21 cellular contexts compared by ENCODE assay signal in genomic region chr6:12084681-12085080, GRCh38.
DNase-seq lines count a peak whose midpoint lies in the region; ATAC-seq, FAIRE-seq and TF ChIP-seq lines count a peak whose summit lies in the region.
"Had no signal": no experiment of that assay in that cellular context is flagged by ENCODE, and none has a peak within 500 bp of the region (broad histone marks: within the 10 kb centered on the region; RNA-seq: fewer than 3 reads in every experiment).

No MANE protein-coding gene starts in this region.

- H3K27ac Mint-ChIP-seq in activated CD4-positive, alpha-beta T cell treated with anti-CD3 and anti-CD28 coated beads, Interleukin-2, amount 10 ng/mL, durations not matched to agents 24 days and 14 days: peak overlapping the region; percentile 30
- no peak overlapping the region for H3K27ac Mint-ChIP-seq in neural progenitor cell
- no peak overlapping the region for H3K27ac Mint-ChIP-seq in activated CD8-positive, alpha-beta T cell treated with anti-CD3 and anti-CD28 coated beads, Interleukin-2, amount 10 ng/mL, durations not matched to agents 7 days and 5 days

- H3K36me3 ChIP-seq in endocrine pancreas (ENCODE audit: control insufficient read depth, insufficient read depth, low read length) (no peaks in the 10 kb centered on the region), neural progenitor cell (peaks cover 4% of the 10 kb centered on the region)
- H3K36me3 ChIP-seq: SJCRH30 had no signal

- H3K27ac ChIP-seq in neural progenitor cell: no peak overlapping the region
- H3K27ac ChIP-seq: KMS-11, SJCRH30 had no signal

- peaks cover 88% of the 10 kb centered on the region for H3K79me2 ChIP-seq in neural progenitor cell (ENCODE audit: low read depth)

- H3F3A ChIP-seq in neural progenitor cell (ENCODE audit: low read depth): peaks cover 10% of the 10 kb centered on the region

- H4K20me1 ChIP-seq in neural progenitor cell (ENCODE audit: low read depth): peaks cover 74% of the 10 kb centered on the region

- intact Hi-C loops in activated CD4-positive, alpha-beta T cell treated with anti-CD3 and anti-CD28 coated beads, Interleukin-2, amount 10 ng/mL, durations not matched to agents 24 days and 14 days (cut with micrococcal nuclease): no loop called here

- H3K27me3 ChIP-seq in endocrine pancreas (ENCODE audit: control insufficient read depth, insufficient read depth, low read length) (no peaks in the 10 kb centered on the region), neural progenitor cell (no peaks in the 10 kb centered on the region)
- H3K27me3 ChIP-seq: SJCRH30 had no signal

- no peak overlapping the region for H3K9ac ChIP-seq in endocrine pancreas (ENCODE audit: control insufficient read depth, insufficient read depth, low read length)
- H3K9ac ChIP-seq in neural progenitor cell: no peak overlapping the region
- H3K9ac ChIP-seq: KMS-11 had no signal

- H3K4me1 Mint-ChIP-seq in activated CD4-positive, alpha-beta T cell treated with anti-CD3 and anti-CD28 coated beads, Interleukin-2, amount 10 ng/mL, durations not matched to agents 24 days and 14 days: peaks cover 30% of the 10 kb centered on the region
- H3K4me1 Mint-ChIP-seq in neural progenitor cell: peaks cover 33% of the 10 kb centered on the region
- peaks cover 15% of the 10 kb centered on the region for H3K4me1 Mint-ChIP-seq in activated CD8-positive, alpha-beta T cell treated with anti-CD3 and anti-CD28 coated beads, Interleukin-2, amount 10 ng/mL, durations not matched to agents 7 days and 5 days (ENCODE audit: low read depth)

- ATAC-seq in activated CD8-positive, alpha-beta T cell treated with anti-CD3 and anti-CD28 coated beads, Interleukin-2, amount 10 ng/mL, durations not matched to agents 7 days and 5 days: no peak

- peak; percentile 45 for FAIRE-seq in GM18507 (lab: Jason Lieb, UNC)
- FAIRE-seq: D721Med, RCC 7860 had no signal

- no peak for DNase-seq in activated CD4-positive, alpha-beta T cell treated with anti-CD3 and anti-CD28 coated beads, Interleukin-2, amount 10 ng/mL, durations not matched to agents 24 days and 14 days
- DNase-seq in activated CD4-positive, alpha-beta T cell treated with anti-CD3 and anti-CD28 coated beads for 1 hour: no peak
- DNase-seq in GM18507 (ENCODE audit: extremely low spot score, insufficient read length, low read depth) (no peak), neural progenitor cell (ENCODE audit: low spot score) (no peak), NCI-H526 treated with DMSO at 0.1 percent for 48 hours (lab: John Stamatoyannopoulos, UW) (no peak)
- DNase-seq in activated CD8-positive, alpha-beta T cell treated with anti-CD3 and anti-CD28 coated beads, Interleukin-2, amount 10 ng/mL, durations not matched to agents 7 days and 5 days: no peak
- DNase-seq: 8988T, C1 segment of cervical spinal cord, DMS53, GDM1, IMR-90, NCI-H1092 treated with DMSO at 0.1 percent for 48 hours, NCI-H1436 treated with DMSO at 0.1 percent for 48 hours, NCI-H1930, NCI-H774, OCI-M1, SJCRH30 had no signal

- POLR2A ChIA-PET in activated CD8-positive, alpha-beta T cell treated with anti-CD3 and anti-CD28 coated beads, Interleukin-2, amount 10 ng/mL, durations not matched to agents 7 days and 5 days (lab: Charles Lee): no interaction called here

- peaks cover 17% of the 10 kb centered on the region for H3K36me3 Mint-ChIP-seq in activated CD4-positive, alpha-beta T cell treated with anti-CD3 and anti-CD28 coated beads, Interleukin-2, amount 10 ng/mL, durations not matched to agents 24 days and 14 days (ENCODE audit: low read depth)
- peaks cover 2% of the 10 kb centered on the region for H3K36me3 Mint-ChIP-seq in neural progenitor cell
- H3K36me3 Mint-ChIP-seq in activated CD8-positive, alpha-beta T cell treated with anti-CD3 and anti-CD28 coated beads, Interleukin-2, amount 10 ng/mL, durations not matched to agents 7 days and 5 days (ENCODE audit: low read depth): peaks cover 3% of the 10 kb centered on the region

- H3K9me3 ChIP-seq in endocrine pancreas (ENCODE audit: control insufficient read depth, low read length) (no peaks in the 10 kb centered on the region), neural progenitor cell (ENCODE audit: low read depth) (no peaks in the 10 kb centered on the region)
- H3K9me3 ChIP-seq: SJCRH30 had no signal

- CTCF ChIA-PET in activated CD8-positive, alpha-beta T cell treated with anti-CD3 and anti-CD28 coated beads, Interleukin-2, amount 10 ng/mL, durations not matched to agents 7 days and 5 days (lab: Charles Lee): interaction anchor here (1.2 kb wide), 1 partner anchor 19 kb away, joined by 3 read pairs; no protein-coding TSS in a partner anchor

- H3K4me3 Mint-ChIP-seq in activated CD4-positive, alpha-beta T cell treated with anti-CD3 and anti-CD28 coated beads, Interleukin-2, amount 10 ng/mL, durations not matched to agents 24 days and 14 days: no peak overlapping the region
- H3K4me3 Mint-ChIP-seq in neural progenitor cell: no peak overlapping the region
- H3K4me3 Mint-ChIP-seq in activated CD8-positive, alpha-beta T cell treated with anti-CD3 and anti-CD28 coated beads, Interleukin-2, amount 10 ng/mL, durations not matched to agents 7 days and 5 days: no peak overlapping the region

- H3K4me1 ChIP-seq in endocrine pancreas (ENCODE audit: control insufficient read depth, insufficient read depth, low read length) (no peaks in the 10 kb centered on the region), neural progenitor cell (peaks cover 25% of the 10 kb centered on the region)
- H3K4me1 ChIP-seq: SJCRH30 had no signal

- H2AFZ ChIP-seq in neural progenitor cell (replicated peaks): no peak overlapping the region

- no peaks in the 10 kb centered on the region for H3K27me3 Mint-ChIP-seq in activated CD4-positive, alpha-beta T cell treated with anti-CD3 and anti-CD28 coated beads, Interleukin-2, amount 10 ng/mL, durations not matched to agents 24 days and 14 days
- H3K27me3 Mint-ChIP-seq in neural progenitor cell (ENCODE audit: insufficient read depth, low read depth): no peaks in the 10 kb centered on the region
- no peaks in the 10 kb centered on the region for H3K27me3 Mint-ChIP-seq in activated CD8-positive, alpha-beta T cell treated with anti-CD3 and anti-CD28 coated beads, Interleukin-2, amount 10 ng/mL, durations not matched to agents 7 days and 5 days (ENCODE audit: low read depth)

- H3K9me3 Mint-ChIP-seq in activated CD4-positive, alpha-beta T cell treated with anti-CD3 and anti-CD28 coated beads, Interleukin-2, amount 10 ng/mL, durations not matched to agents 24 days and 14 days: no peaks in the 10 kb centered on the region
- H3K9me3 Mint-ChIP-seq in neural progenitor cell: no peaks in the 10 kb centered on the region
- H3K9me3 Mint-ChIP-seq in activated CD8-positive, alpha-beta T cell treated with anti-CD3 and anti-CD28 coated beads, Interleukin-2, amount 10 ng/mL, durations not matched to agents 7 days and 5 days (ENCODE audit: insufficient read depth): no peaks in the 10 kb centered on the region

- no peak for TF ChIP-seq CTCF in neural progenitor cell (IDR thresholded peaks at IDR 0.05)

- peak overlapping the region; percentile 37 for H3K4me2 ChIP-seq in neural progenitor cell
- H3K4me2 ChIP-seq: KMS-11 had no signal

- H3K4me3 ChIP-seq in endocrine pancreas (ENCODE audit: control insufficient read depth, insufficient read depth, low read length): peak overlapping the region; percentile 52
- no peak overlapping the region for H3K4me3 ChIP-seq in neural progenitor cell
- H3K4me3 ChIP-seq: SJCRH30 had no signal
